In genomic region chr1:167454304-167454928, GRCh38 we compare ENCODE assay signal across 8 cellular contexts.
DNase-seq lines count a peak whose midpoint lies in the region; ATAC-seq and TF ChIP-seq lines count a peak whose summit lies in the region.

No MANE protein-coding gene starts in this region.

- peaks cover 62% of the 10 kb centered on the region for H3K4me1 Mint-ChIP-seq in activated naive CD4-positive, alpha-beta T cell treated with anti-CD3 and anti-CD28 coated beads, Interleukin-2, amount 50 U/mL, for 24 hours

- H3K4me1 ChIP-seq in left lung (peaks cover 0 to 11% of the 10 kb centered on the region in 2 donors), tibial artery (peaks cover 0 to 13% (median 3%) of the 10 kb centered on the region in 4 donors)

- peak overlapping the region; percentile 80 for H3K27ac Mint-ChIP-seq in activated naive CD4-positive, alpha-beta T cell treated with anti-CD3 and anti-CD28 coated beads, Interleukin-2, amount 50 U/mL, for 24 hours

- TF ChIP-seq CTCF in AG10803 (conservative IDR thresholded peaks at IDR 0.05; ENCODE audit: low read length) (no peak), left lung (IDR thresholded peaks at IDR 0.05) (no peak), tibial artery (IDR thresholded peaks at IDR 0.05) (no peak)

- no peaks in the 10 kb centered on the region for H3K9me3 Mint-ChIP-seq in activated naive CD4-positive, alpha-beta T cell treated with anti-CD3 and anti-CD28 coated beads, Interleukin-2, amount 50 U/mL, for 24 hours

- peaks cover 0 to 10% of the 10 kb centered on the region in 2 donors for H3K27me3 ChIP-seq in left lung
- no peaks in the 10 kb centered on the region for H3K27me3 ChIP-seq in tibial artery

- DNase-seq in AG10803 (ENCODE audit: low read depth) (no peak), left lung (peak in 1 of 2 donors; percentile 20), tibial artery (no peak), activated gamma-delta T cell (lab: John Stamatoyannopoulos, UW) (no peak), cortex of kidney (lab: John Stamatoyannopoulos, UW) (no peak), posterior vena cava (ENCODE audit: low spot score) (no peak)

- peak overlapping the region; percentile 79 for H3K4me3 Mint-ChIP-seq in activated naive CD4-positive, alpha-beta T cell treated with anti-CD3 and anti-CD28 coated beads, Interleukin-2, amount 50 U/mL, for 24 hours

- ATAC-seq in HG03135 (IDR thresholded peaks at IDR 0.05; ENCODE audit: unreplicated experiment): peak; percentile 11
- ATAC-seq in left lung: no peak

- H3K4me3 ChIP-seq in AG10803 (ENCODE audit: low read length) (peak overlapping the region; percentile 74), left lung (peak overlapping the region; percentile 68 to 81), tibial artery (peak overlapping the region; percentile 66 to 92)

- H3K36me3 ChIP-seq in left lung: no peaks in the 10 kb centered on the region
- H3K36me3 ChIP-seq in tibial artery: no peaks in the 10 kb centered on the region

- no peaks in the 10 kb centered on the region for H3K27me3 Mint-ChIP-seq in activated naive CD4-positive, alpha-beta T cell treated with anti-CD3 and anti-CD28 coated beads, Interleukin-2, amount 50 U/mL, for 24 hours

- H3K36me3 Mint-ChIP-seq in activated naive CD4-positive, alpha-beta T cell treated with anti-CD3 and anti-CD28 coated beads, Interleukin-2, amount 50 U/mL, for 24 hours: no peaks in the 10 kb centered on the region

- intact Hi-C loops in left lung (cut with DNase I): no loop called here
- intact Hi-C loops in tibial artery (cut with DNase I; ENCODE audit: low total_unique reads): no loop called here
- intact Hi-C loops in posterior vena cava (cut with DNase I): no loop called here

- no peaks in the 10 kb centered on the region for H3K9me3 ChIP-seq in left lung
- H3K9me3 ChIP-seq in tibial artery: no peaks in the 10 kb centered on the region

- H3K27ac ChIP-seq in left lung (peak overlapping the region; percentile 61 to 67), tibial artery (peak overlapping the region; percentile 90 to 94)
